ENCODE assay signal across 12 cellular contexts in the genomic region with DNA sequence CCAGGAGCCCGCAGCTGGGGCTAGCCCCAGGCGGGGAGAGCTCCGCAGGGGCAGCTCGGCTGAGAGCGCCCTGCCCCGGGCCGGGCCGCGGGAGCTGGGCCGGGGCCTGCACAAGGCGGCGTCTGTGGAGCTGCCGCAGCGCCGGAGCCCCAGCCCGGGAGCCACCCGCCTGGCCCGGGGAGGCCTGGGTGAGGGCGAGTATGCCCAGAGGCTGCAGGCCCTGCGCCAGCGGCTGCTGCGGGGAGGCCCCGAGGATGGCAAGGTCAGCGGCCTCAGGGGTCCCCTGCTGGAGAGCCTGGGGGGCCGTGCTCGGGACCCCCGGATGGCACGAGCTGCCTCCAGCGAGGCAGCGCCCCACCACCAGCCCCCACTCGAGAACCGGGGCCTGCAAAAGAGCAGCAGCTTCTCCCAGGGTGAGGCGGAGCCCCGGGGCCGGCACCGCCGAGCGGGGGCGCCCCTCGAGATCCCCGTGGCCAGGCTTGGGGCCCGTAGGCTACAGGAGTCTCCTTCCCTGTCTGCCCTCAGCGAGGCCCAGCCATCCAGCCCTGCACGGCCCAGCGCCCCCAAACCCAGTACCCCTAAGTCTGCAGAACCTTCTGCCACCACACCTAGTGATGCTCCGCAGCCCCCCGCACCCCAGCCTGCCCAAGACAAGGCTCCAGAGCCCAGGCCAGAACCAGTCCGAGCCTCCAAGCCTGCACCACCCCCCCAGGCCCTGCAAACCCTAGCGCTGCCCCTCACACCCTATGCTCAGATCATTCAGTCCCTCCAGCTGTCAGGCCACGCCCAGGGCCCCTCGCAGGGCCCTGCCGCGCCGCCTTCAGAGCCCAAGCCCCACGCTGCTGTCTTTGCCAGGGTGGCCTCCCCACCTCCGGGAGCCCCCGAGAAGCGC. TPM values are rescaled to one million over a fixed set of nuclear protein-coding genes. Genes with fewer than 3 reads are reported as not detected.
A peak's percentile ranks its signal among the peaks of the same experiment; 100 is the strongest.
DNase-seq lines count a peak whose midpoint lies in the region; ATAC-seq and TF ChIP-seq lines count a peak whose summit lies in the region.
"Had no signal": no experiment of that assay in that cellular context is flagged by ENCODE, and none has a peak within 500 bp of the region (broad histone marks: within the 10 kb centered on the region; RNA-seq: fewer than 3 reads in every experiment).

No MANE protein-coding gene starts in this region.

- H3K27me3 Mint-ChIP-seq in activated naive CD8-positive, alpha-beta T cell, result peaks cover 15% of the 10 kb centered on the region
- peaks cover 37% of the 10 kb centered on the region for H3K27me3 Mint-ChIP-seq in activated naive CD8-positive, alpha-beta T cell treated with anti-CD3 and anti-CD28 coated beads, Interleukin-2, amount 50 U/mL, for 24 hours
- peaks cover 14 to 57% (median 34%) of the 10 kb centered on the region in 5 donors for H3K27me3 Mint-ChIP-seq in naive thymus-derived CD8-positive, alpha-beta T cell
- peaks cover 61% of the 10 kb centered on the region for H3K27me3 Mint-ChIP-seq in type B pancreatic cell

- peak overlapping the region; percentile 19 for H3K4me3 ChIP-seq in ectodermal cell (ENCODE audit: insufficient read depth, low read depth, low read length)
- H3K4me3 ChIP-seq: cardiac muscle cell had no signal

- no peaks in the 10 kb centered on the region for H3K36me3 ChIP-seq in ectodermal cell (ENCODE audit: control insufficient read depth, insufficient read depth, low read length)

- WGBS in ectodermal cell, 2 experiments, result 53 to 56% methylated on average over 58 of the region's 58 CpGs

- H3K27ac Mint-ChIP-seq in activated naive CD8-positive, alpha-beta T cell, result no peak overlapping the region
- no peak overlapping the region for H3K27ac Mint-ChIP-seq in activated naive CD8-positive, alpha-beta T cell treated with anti-CD3 and anti-CD28 coated beads, Interleukin-2, amount 50 U/mL, for 24 hours
- H3K27ac Mint-ChIP-seq in naive thymus-derived CD8-positive, alpha-beta T cell, result peak overlapping the region in 1 of 10 donors; percentile 12
- no peak overlapping the region for H3K27ac Mint-ChIP-seq in type B pancreatic cell
- H3K27ac Mint-ChIP-seq: activated CD4-positive, alpha-beta memory T cell treated with anti-CD3 and anti-CD28 coated beads, Interleukin-2, amount 10 ng/mL, durations not matched to agents 7 days and 5 days had no signal

- peak overlapping the region; percentile 72 for H3K4me3 Mint-ChIP-seq in activated naive CD8-positive, alpha-beta T cell
- no peak overlapping the region for H3K4me3 Mint-ChIP-seq in activated naive CD8-positive, alpha-beta T cell treated with anti-CD3 and anti-CD28 coated beads, Interleukin-2, amount 50 U/mL, for 24 hours
- peak overlapping the region; percentile 63 to 84 (median 76) for H3K4me3 Mint-ChIP-seq in naive thymus-derived CD8-positive, alpha-beta T cell
- H3K4me3 Mint-ChIP-seq in type B pancreatic cell, result peak overlapping the region; percentile 41
- H3K4me3 Mint-ChIP-seq: activated CD4-positive, alpha-beta memory T cell treated with anti-CD3 and anti-CD28 coated beads, Interleukin-2, amount 10 ng/mL, durations not matched to agents 7 days and 5 days had no signal

- H3K9me3 Mint-ChIP-seq in activated naive CD8-positive, alpha-beta T cell (ENCODE audit: low read depth), result no peaks in the 10 kb centered on the region
- no peaks in the 10 kb centered on the region for H3K9me3 Mint-ChIP-seq in activated naive CD8-positive, alpha-beta T cell treated with anti-CD3 and anti-CD28 coated beads, Interleukin-2, amount 50 U/mL, for 24 hours
- no peaks in the 10 kb centered on the region for H3K9me3 Mint-ChIP-seq in naive thymus-derived CD8-positive, alpha-beta T cell
- no peaks in the 10 kb centered on the region for H3K9me3 Mint-ChIP-seq in type B pancreatic cell
- H3K9me3 Mint-ChIP-seq: activated CD4-positive, alpha-beta memory T cell treated with anti-CD3 and anti-CD28 coated beads, Interleukin-2, amount 10 ng/mL, durations not matched to agents 7 days and 5 days had no signal

- H3K36me3 Mint-ChIP-seq in activated naive CD8-positive, alpha-beta T cell, result peaks cover 8% of the 10 kb centered on the region
- H3K36me3 Mint-ChIP-seq in activated naive CD8-positive, alpha-beta T cell treated with anti-CD3 and anti-CD28 coated beads, Interleukin-2, amount 50 U/mL, for 24 hours (ENCODE audit: low read depth), result no peaks in the 10 kb centered on the region
- peaks cover 4 to 18% (median 10%) of the 10 kb centered on the region in 3 donors for H3K36me3 Mint-ChIP-seq in naive thymus-derived CD8-positive, alpha-beta T cell
- H3K36me3 Mint-ChIP-seq in type B pancreatic cell, result no peaks in the 10 kb centered on the region

- H3K9me3 ChIP-seq in ectodermal cell (ENCODE audit: control insufficient read depth, low read length), result no peaks in the 10 kb centered on the region

- no peak for ATAC-seq in activated naive CD8-positive, alpha-beta T cell treated with anti-CD3 and anti-CD28 coated beads, Interleukin-2, amount 50 U/mL, for 24 hours
- peak; percentile 61 to 72 for ATAC-seq in naive thymus-derived CD8-positive, alpha-beta T cell
- ATAC-seq in GM19035 (IDR thresholded peaks at IDR 0.05; ENCODE audit: unreplicated experiment) (no peak), HG02870 (IDR thresholded peaks at IDR 0.05; ENCODE audit: unreplicated experiment) (no peak)

- peaks cover 5% of the 10 kb centered on the region for H3K4me1 Mint-ChIP-seq in activated naive CD8-positive, alpha-beta T cell (ENCODE audit: low read depth)
- H3K4me1 Mint-ChIP-seq in activated naive CD8-positive, alpha-beta T cell treated with anti-CD3 and anti-CD28 coated beads, Interleukin-2, amount 50 U/mL, for 24 hours, result peaks cover 5% of the 10 kb centered on the region
- H3K4me1 Mint-ChIP-seq in naive thymus-derived CD8-positive, alpha-beta T cell, result peaks cover 4 to 12% (median 9%) of the 10 kb centered on the region in 4 donors
- H3K4me1 Mint-ChIP-seq in type B pancreatic cell (ENCODE audit: unreplicated experiment), result peaks cover 25% of the 10 kb centered on the region
- H3K4me1 Mint-ChIP-seq: activated CD4-positive, alpha-beta memory T cell treated with anti-CD3 and anti-CD28 coated beads, Interleukin-2, amount 10 ng/mL, durations not matched to agents 7 days and 5 days had no signal

- POLR2A ChIA-PET in naive thymus-derived CD8-positive, alpha-beta T cell (lab: Charles Lee), result no interaction called here

- peaks cover 30% of the 10 kb centered on the region for H3K4me1 ChIP-seq in ectodermal cell (ENCODE audit: control insufficient read depth, insufficient read depth, low read length)

- H3K27me3 ChIP-seq in ectodermal cell (ENCODE audit: control insufficient read depth, insufficient read depth, low read length, poor library complexity, severe bottlenecking), result peaks cover 66% of the 10 kb centered on the region

- DNase-seq in activated naive CD8-positive, alpha-beta T cell treated with anti-CD3 and anti-CD28 coated beads, Interleukin-2, amount 50 U/mL, for 24 hours, result no peak
- DNase-seq in naive thymus-derived CD8-positive, alpha-beta T cell, result peak in 2 of 10 donors; percentile 13 to 18
- DNase-seq in type B pancreatic cell (ENCODE audit: extremely low spot score, unreplicated experiment), result no peak
- no peak for DNase-seq in NCI-H1436 (lab: John Stamatoyannopoulos, UW)
- DNase-seq: activated CD4-positive, alpha-beta memory T cell treated with anti-CD3 and anti-CD28 coated beads, Interleukin-2, amount 10 ng/mL, durations not matched to agents 7 days and 5 days; midbrain; NCI-H774 had no signal

- TF ChIP-seq CTCF in type B pancreatic cell (conservative IDR thresholded peaks at IDR 0.05), result no peak

- H3K27ac ChIP-seq in ectodermal cell (ENCODE audit: insufficient read depth, low read depth, low read length, poor library complexity, severe bottlenecking), result no peak overlapping the region
- H3K27ac ChIP-seq: cardiac muscle cell had no signal

RNA-seq across cellular contexts. Expression of a gene that starts 15.0 kb away (rescaled TPM):
- polyA plus RNA-seq in ectodermal cell (2013, experiment 1 of 4), result 25.1 TPM
- polyA plus RNA-seq in ectodermal cell (2013, experiment 2 of 4), result 26.5 TPM
- polyA plus RNA-seq in ectodermal cell (2013, experiment 3 of 4), result 20.1 TPM
- 19.6 TPM for polyA plus RNA-seq in ectodermal cell (2013, experiment 4 of 4)
- 10 to 100 TPM; 22.5 to 26.9 TPM for total RNA-seq in naive thymus-derived CD8-positive, alpha-beta T cell
- polyA plus RNA-seq in naive thymus-derived CD8-positive, alpha-beta T cell, result 10 to 100 TPM; 12.1 to 22.0 (median 17.0) TPM
- 34.4 and 48.8 TPM in 2 replicates for total RNA-seq in type B pancreatic cell (ENCODE audit: low replicate concordance)

RNA-seq across cellular contexts. Expression of a gene that starts 30.6 kb away (rescaled TPM):
- polyA plus RNA-seq in ectodermal cell (2013, experiment 1 of 4), result 0.80 TPM
- 1.1 TPM for polyA plus RNA-seq in ectodermal cell (2013, experiment 2 of 4)
- polyA plus RNA-seq in ectodermal cell (2013, experiment 3 of 4), result 0.80 TPM
- 1.1 TPM for polyA plus RNA-seq in ectodermal cell (2013, experiment 4 of 4)
- under 1 TPM; 0.21 to 0.30 TPM for total RNA-seq in naive thymus-derived CD8-positive, alpha-beta T cell
- polyA plus RNA-seq in naive thymus-derived CD8-positive, alpha-beta T cell, result not detected
- total RNA-seq in type B pancreatic cell (ENCODE audit: low replicate concordance), result 0.79 and 0.99 TPM in 2 replicates

RNA-seq across cellular contexts. Expression of a gene that starts 49.1 kb away (rescaled TPM):
- polyA plus RNA-seq in ectodermal cell (2013, experiment 1 of 4), result 19.7 TPM
- polyA plus RNA-seq in ectodermal cell (2013, experiment 2 of 4), result 20.8 TPM
- 19.4 TPM for polyA plus RNA-seq in ectodermal cell (2013, experiment 3 of 4)
- 25.0 TPM for polyA plus RNA-seq in ectodermal cell (2013, experiment 4 of 4)
- 10 to 100 TPM; 20.3 to 22.5 TPM for total RNA-seq in naive thymus-derived CD8-positive, alpha-beta T cell
- polyA plus RNA-seq in naive thymus-derived CD8-positive, alpha-beta T cell, result 1 to 10 TPM; 1.6 to 3.0 (median 2.7) TPM
- 11.5 and 49.4 TPM in 2 replicates for total RNA-seq in type B pancreatic cell (ENCODE audit: low replicate concordance)

RNA-seq across cellular contexts. Expression of a gene that starts 59.9 kb away (rescaled TPM):
- polyA plus RNA-seq in ectodermal cell (2013, experiment 1 of 4), result 19.8 TPM
- 18.4 TPM for polyA plus RNA-seq in ectodermal cell (2013, experiment 2 of 4)
- polyA plus RNA-seq in ectodermal cell (2013, experiment 3 of 4), result 15.7 TPM
- 18.2 TPM for polyA plus RNA-seq in ectodermal cell (2013, experiment 4 of 4)
- 1 to 10 TPM; 3.7 to 3.8 TPM for total RNA-seq in naive thymus-derived CD8-positive, alpha-beta T cell
- 1 to 10 TPM; 3.8 to 4.2 (median 4.2) TPM for polyA plus RNA-seq in naive thymus-derived CD8-positive, alpha-beta T cell
- 47.5 and 73.7 TPM in 2 replicates for total RNA-seq in type B pancreatic cell (ENCODE audit: low replicate concordance)

Comparison
In these comparisons a context has a peak if more than half of its experiments do, and no peak if none do; other contexts are left out.
1. ATAC-seq: peak in naive thymus-derived CD8-positive, alpha-beta T cell (2 of 2); none in activated naive CD8-positive, alpha-beta T cell treated with anti-CD3 and anti-CD28 coated beads, Interleukin-2, amount 50 U/mL, for 24 hours (single experiment), GM19035 (single experiment) and HG02870 (single experiment).